ENCODE assay signal across 7 cellular contexts in genomic region chr16:56606071-56606687, GRCh38. TPM values are rescaled to one million over a fixed set of nuclear protein-coding genes. Genes with fewer than 3 reads are reported as not detected.
DNase-seq lines count a peak whose midpoint lies in the region; ATAC-seq, FAIRE-seq and TF ChIP-seq lines count a peak whose summit lies in the region.

No MANE protein-coding gene starts in this region.

- peak overlapping the region; percentile 49 for H3K4me2 ChIP-seq in IMR-90 (ENCODE audit: low read depth, low read length)

- in situ Hi-C loops in IMR-90 (cut with MboI; ENCODE audit: low sequenced_read_pairs): no loop called here

- H3K4ac ChIP-seq in IMR-90 (ENCODE audit: low read depth, low read length): peak overlapping the region; percentile 92

- peak overlapping the region; percentile 7 to 96; a peak in 3 of 4 replicates for H4K8ac ChIP-seq in IMR-90 (ENCODE audit: low read depth in 2 of 2, low read length in 2 of 2)

- peak overlapping the region; percentile 90 for H2BK120ac ChIP-seq in IMR-90 (ENCODE audit: low read depth, low read length)

- peak overlapping the region; percentile 78; the same call in 1 of the 2 replicates for H3K23ac ChIP-seq in IMR-90 (ENCODE audit: low read depth, low read length)

- ATAC-seq in IMR-90 (ENCODE audit: low read depth) (peak; percentile 0), GM21619 (IDR thresholded peaks at IDR 0.05; ENCODE audit: unreplicated experiment) (no peak)

- H3K27ac ChIP-seq in IMR-90 (ENCODE audit: insufficient read depth, low read length): peak overlapping the region; percentile 76
- H3K27ac ChIP-seq in small intestine (ENCODE audit: low read depth in 1 of 2, low read length in 1 of 2): peak overlapping the region in 1 of 2 donors; percentile 90

- intact Hi-C loops in IMR-90 (cut with micrococcal nuclease): loop anchor here (5.0 to 10.0 kb wide), 3 partner anchors 76 to 251 kb away; partner anchors contain the start of gene MT1X

- peak overlapping the region; percentile 88 for H2BK20ac ChIP-seq in IMR-90 (ENCODE audit: low read depth, low read length)

- H4K5ac ChIP-seq in IMR-90 (ENCODE audit: low read depth, low read length): peak overlapping the region; percentile 23

- peak overlapping the region; percentile 96 for H2AK5ac ChIP-seq in IMR-90 (ENCODE audit: low read depth, low read length)

- H3K9ac ChIP-seq in IMR-90 (ENCODE audit: low read depth, low read length): no peak overlapping the region

- no TSS peak for BruUV-seq in IMR-90 (replicated peaks; lab: Mats Ljungman, UMichigan)

- H2BK5ac ChIP-seq in IMR-90 (ENCODE audit: low read depth, low read length, poor library complexity, severe bottlenecking): peak overlapping the region; percentile 95

- H3K4me3 Mint-ChIP-seq in activated naive CD8-positive, alpha-beta T cell: peak overlapping the region; percentile 17

- POLR2A ChIA-PET in IMR-90 (lab: Charles Lee; ENCODE audit: unreplicated experiment): interaction anchor here (1.0 to 2.5 kb wide), 2 partner anchors 14 to 20 kb away, joined by 3 to 37 read pairs; partner anchors contain the start of gene MT1E

- WGBS in IMR-90 (ENCODE audit: extremely low coverage in 2 of 2, insufficient read length in 1 of 2), 2 experiments: no CpG with 5 or more reads among the region's 4 CpGs
- 65 to 78% (median 75%) methylated on average over 4 of the region's 4 CpGs for WGBS in small intestine, 3 donors

- H2AK9ac ChIP-seq in IMR-90 (replicated peaks; ENCODE audit: low read depth, low read length, poor library complexity): no peak overlapping the region

- peaks cover 44% of the 10 kb centered on the region for H3K4me1 Mint-ChIP-seq in activated naive CD8-positive, alpha-beta T cell (ENCODE audit: low read depth)

- no peaks in the 10 kb centered on the region for H3K27me3 Mint-ChIP-seq in activated naive CD8-positive, alpha-beta T cell

- CTCF ChIA-PET in IMR-90 (lab: Yijun Ruan, JAX): interaction anchor here (0.8 to 2.1 kb wide), 2 partner anchors 96 to 103 kb away, joined by 3 to 9 read pairs; no protein-coding TSS in a partner anchor

- peak overlapping the region; percentile 54 for H3K18ac ChIP-seq in IMR-90 (ENCODE audit: low read depth, low read length)

- peak overlapping the region; percentile 98 for H4K91ac ChIP-seq in IMR-90 (ENCODE audit: insufficient read depth, low read depth, low read length)

- H3K79me1 ChIP-seq in IMR-90 (ENCODE audit: low read depth in 1 of 2, low read length in 2 of 2): peaks cover 0 to 26% of the 10 kb centered on the region in 2 experiments; a peak in 2 of 4 replicates

- H3K14ac ChIP-seq in IMR-90 (replicated peaks; ENCODE audit: low read depth, low read length): peak overlapping the region; percentile 78

- TF ChIP-seq CTCF in IMR-90 (conservative IDR thresholded peaks at IDR 0.05; ENCODE audit: low read depth, low read length): no peak

- no peaks in the 10 kb centered on the region for H3K27me3 ChIP-seq in IMR-90 (ENCODE audit: control insufficient read depth, insufficient read depth, low read length)
- no peaks in the 10 kb centered on the region for H3K27me3 ChIP-seq in small intestine (ENCODE audit: control insufficient read depth in 2 of 2, insufficient read depth in 2 of 2, low read length in 2 of 2)

- H3K4me1 ChIP-seq in IMR-90 (ENCODE audit: control insufficient read depth, insufficient read depth, low read length): peaks cover 24% of the 10 kb centered on the region
- peaks cover 2 to 8% of the 10 kb centered on the region in 2 donors for H3K4me1 ChIP-seq in small intestine (ENCODE audit: control insufficient read depth in 2 of 2, insufficient read depth in 1 of 2, low read depth in 1 of 2, low read length in 1 of 2)

- DNase-seq in IMR-90 (peak; percentile 79), inferior parietal cortex (ENCODE audit: extremely low spot score) (peak; percentile 53), stromal cell of bone marrow (ENCODE audit: low read depth) (peak; percentile 81), small intestine (no peak), COLO668 (lab: John Stamatoyannopoulos, UW; ENCODE audit: unreplicated experiment) (no peak)

- H3K9me3 ChIP-seq in IMR-90 (ENCODE audit: control insufficient read depth, insufficient read depth, low read length) (no peaks in the 10 kb centered on the region), small intestine (ENCODE audit: control insufficient read depth, low read depth) (no peaks in the 10 kb centered on the region)

- peak overlapping the region; percentile 59 for H2BK15ac ChIP-seq in IMR-90 (ENCODE audit: low read depth, low read length)

- no peaks in the 10 kb centered on the region for H3K9me3 Mint-ChIP-seq in activated naive CD8-positive, alpha-beta T cell (ENCODE audit: low read depth)

- H3K36me3 Mint-ChIP-seq in activated naive CD8-positive, alpha-beta T cell: no peaks in the 10 kb centered on the region

- H3K9me1 ChIP-seq in IMR-90 (ENCODE audit: insufficient read depth, low read length): peaks cover 15% of the 10 kb centered on the region

- TF ChIP-seq RAD21 in IMR-90 (IDR thresholded peaks at IDR 0.05; ENCODE audit: low read length): no peak

- dilution Hi-C loops in IMR-90 (cut with HindIII; ENCODE audit: low sequenced_read_pairs, unreplicated experiment): no loop called here

- H4K20me1 ChIP-seq in IMR-90 (ENCODE audit: insufficient read depth, low read length): peaks cover 11% of the 10 kb centered on the region

- FAIRE-seq in small intestine (lab: Jason Lieb, UNC): no peak

- no peak; the same call in 1 of the 2 replicates for TF ChIP-seq POLR2A in IMR-90 (IDR thresholded peaks at IDR 0.05; ENCODE audit: low read depth, low read length)

- H3K4me3 ChIP-seq in IMR-90 (ENCODE audit: insufficient read depth, low read depth, low read length) (no peak overlapping the region), small intestine (ENCODE audit: low read depth in 1 of 2, low read length in 2 of 2) (no peak overlapping the region)

- H3K56ac ChIP-seq in IMR-90 (ENCODE audit: extremely low read depth, insufficient read depth, low read length): peak overlapping the region; percentile 67

- H3K27ac Mint-ChIP-seq in activated naive CD8-positive, alpha-beta T cell: peak overlapping the region; percentile 87

- peak overlapping the region; percentile 59 for H2AFZ ChIP-seq in IMR-90 (replicated peaks; ENCODE audit: low read length, poor library complexity)

- H3K36me3 ChIP-seq in IMR-90 (ENCODE audit: control insufficient read depth, insufficient read depth, low read length) (no peaks in the 10 kb centered on the region), small intestine (ENCODE audit: control insufficient read depth in 2 of 2, insufficient read depth in 2 of 2, low read length in 2 of 2) (no peaks in the 10 kb centered on the region)

TF ChIP-seq in IMR-90, 13 proteins besides CTCF, POLR2A, EP300 and RAD21 (continues in another document):
- TF ChIP-seq FOS (IDR thresholded peaks at IDR 0.05; ENCODE audit: low read depth, low read length) (peak; percentile 74), RFX5 (IDR thresholded peaks at IDR 0.05; ENCODE audit: low read depth, low read length) (no peak), CEBPB (IDR thresholded peaks at IDR 0.05; ENCODE audit: low read depth, low read length) (no peak), CHD1 (IDR thresholded peaks at IDR 0.05; ENCODE audit: low read depth, low read length) (no peak)
- TF ChIP-seq, protein P1, sequence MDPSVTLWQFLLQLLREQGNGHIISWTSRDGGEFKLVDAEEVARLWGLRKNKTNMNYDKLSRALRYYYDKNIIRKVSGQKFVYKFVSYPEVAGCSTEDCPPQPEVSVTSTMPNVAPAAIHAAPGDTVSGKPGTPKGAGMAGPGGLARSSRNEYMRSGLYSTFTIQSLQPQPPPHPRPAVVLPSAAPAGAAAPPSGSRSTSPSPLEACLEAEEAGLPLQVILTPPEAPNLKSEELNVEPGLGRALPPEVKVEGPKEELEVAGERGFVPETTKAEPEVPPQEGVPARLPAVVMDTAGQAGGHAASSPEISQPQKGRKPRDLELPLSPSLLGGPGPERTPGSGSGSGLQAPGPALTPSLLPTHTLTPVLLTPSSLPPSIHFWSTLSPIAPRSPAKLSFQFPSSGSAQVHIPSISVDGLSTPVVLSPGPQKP (IDR thresholded peaks at IDR 0.05; ENCODE audit: borderline replicate concordance, low read depth, low read length): no peak
- TF ChIP-seq, protein P2, sequence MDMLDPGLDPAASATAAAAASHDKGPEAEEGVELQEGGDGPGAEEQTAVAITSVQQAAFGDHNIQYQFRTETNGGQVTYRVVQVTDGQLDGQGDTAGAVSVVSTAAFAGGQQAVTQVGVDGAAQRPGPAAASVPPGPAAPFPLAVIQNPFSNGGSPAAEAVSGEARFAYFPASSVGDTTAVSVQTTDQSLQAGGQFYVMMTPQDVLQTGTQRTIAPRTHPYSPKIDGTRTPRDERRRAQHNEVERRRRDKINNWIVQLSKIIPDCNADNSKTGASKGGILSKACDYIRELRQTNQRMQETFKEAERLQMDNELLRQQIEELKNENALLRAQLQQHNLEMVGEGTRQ (IDR thresholded peaks at IDR 0.05; ENCODE audit: low read depth, low read length): no peak

RNA-seq across cellular contexts. Expression of gene MT2A, which starts 2.2 kb away (rescaled TPM):
- 25.5 and 55.5 TPM in 2 replicates for total RNA-seq in IMR-90 (2012; rRNA removed)
- polyA plus RNA-seq in IMR-90 (2012; rRNA removed) (588 and 621 TPM in 2 replicates), small intestine (100 to 1,000 TPM; 133 to 464 (median 153) TPM)
- polyA plus RNA-seq in IMR-90 (2012; cell fraction: cytosol; rRNA removed): 222 and 299 TPM in 2 replicates
- 139 and 191 TPM in 2 replicates for polyA plus RNA-seq in IMR-90 (2012; cell fraction: nucleus; rRNA removed; ENCODE audit: low replicate concordance)

RNA-seq across cellular contexts. Expression of gene MT3, which starts 16.9 kb away (rescaled TPM):
- not detected in 2 replicates for total RNA-seq in IMR-90 (2012; rRNA removed)
- polyA plus RNA-seq in IMR-90 (2012; rRNA removed) (0.62 and 0.70 TPM in 2 replicates), small intestine (1 to 10 TPM in 1 of 3 donors, not detected in 2; 5.4 TPM)
- polyA plus RNA-seq in IMR-90 (2012; cell fraction: cytosol; rRNA removed): 0.79 and 1.2 TPM in 2 replicates
- 0.19 TPM in 1 of 2 replicates, not detected in the other for polyA plus RNA-seq in IMR-90 (2012; cell fraction: nucleus; rRNA removed; ENCODE audit: low replicate concordance)

RNA-seq across cellular contexts. Expression of gene MT1E, which starts 19.4 kb away (rescaled TPM):
- total RNA-seq in IMR-90 (2012; rRNA removed): 137 and 166 TPM in 2 replicates
- polyA plus RNA-seq in IMR-90 (2012; rRNA removed): 733 and 821 TPM in 2 replicates
- 236 and 418 TPM in 2 replicates for polyA plus RNA-seq in IMR-90 (2012; cell fraction: cytosol; rRNA removed)
- polyA plus RNA-seq in IMR-90 (2012; cell fraction: nucleus; rRNA removed; ENCODE audit: low replicate concordance): 56.6 and 97.9 TPM in 2 replicates
- 100 to 1,000 TPM in 1 of 3 donors, 10 to 100 TPM in 2; 75.0 to 151 (median 86.2) TPM for polyA plus RNA-seq in small intestine

RNA-seq across cellular contexts. Expression of gene MT1M, which starts 26.3 kb away (rescaled TPM):
- total RNA-seq in IMR-90 (2012; rRNA removed): not detected in 2 replicates
- polyA plus RNA-seq in IMR-90 (2012; rRNA removed): 0.10 TPM in 1 of 2 replicates, not detected in the other
- polyA plus RNA-seq in IMR-90 (2012; cell fraction: cytosol; rRNA removed): not detected in 2 replicates
- polyA plus RNA-seq in IMR-90 (2012; cell fraction: nucleus; rRNA removed; ENCODE audit: low replicate concordance): not detected in 2 replicates
- polyA plus RNA-seq in small intestine: 100 to 1,000 TPM in 1 of 3 donors, 10 to 100 TPM in 1, 1 to 10 TPM in 1; 3.5 to 106 (median 11.0) TPM

RNA-seq across cellular contexts. Expression of gene MT1A, which starts 32.3 kb away (rescaled TPM):
- 1.9 TPM in 1 of 2 replicates, not detected in the other for total RNA-seq in IMR-90 (2012; rRNA removed)
- polyA plus RNA-seq in IMR-90 (2012; rRNA removed) (0.60 and 1.6 TPM in 2 replicates), small intestine (100 to 1,000 TPM in 1 of 3 donors, 10 to 100 TPM in 2; 20.4 to 240 (median 22.2) TPM)
- 0.55 and 0.92 TPM in 2 replicates for polyA plus RNA-seq in IMR-90 (2012; cell fraction: cytosol; rRNA removed)
- polyA plus RNA-seq in IMR-90 (2012; cell fraction: nucleus; rRNA removed; ENCODE audit: low replicate concordance): 0.87 TPM in 1 of 2 replicates, not detected in the other

Comparison
In these comparisons a context has a peak if more than half of its experiments do, and no peak if none do; other contexts are left out.
1. DNase-seq: peak in IMR-90 (single experiment), inferior parietal cortex (single experiment) and stromal cell of bone marrow (single experiment); none in small intestine (single experiment) and COLO668 (single experiment).